ENCODE assay signal across 27 cellular contexts in genomic region chr10:5841965-5842364, GRCh38.
"Had no signal": no experiment of that assay in that cellular context is flagged by ENCODE, and none has a peak within 500 bp of the region (broad histone marks: within the 10 kb centered on the region; RNA-seq: fewer than 3 reads in every experiment).

No MANE protein-coding gene starts in this region.

- H3K9me3 Mint-ChIP-seq: activated CD4-positive, alpha-beta memory T cell treated with anti-CD3 and anti-CD28 coated beads, Interleukin-2, amount 10 ng/mL, durations not matched to agents 7 days and 5 days; activated CD4-positive, alpha-beta T cell treated with anti-CD3 and anti-CD28 coated beads, Interleukin-2, amount 10 ng/mL, durations not matched to agents 24 days and 14 days; activated naive CD4-positive, alpha-beta T cell treated with anti-CD3 and anti-CD28 coated beads, Interleukin-2, amount 50 U/mL, for 24 hours; activated naive CD8-positive, alpha-beta T cell treated with anti-CD3 and anti-CD28 coated beads, Interleukin-2, amount 50 U/mL, for 24 hours; activated T-cell treated with anti-CD3 and anti-CD28 coated beads, Interleukin-2, amount 50 U/mL, for 24 hours; activated T-helper 2 cell treated with anti-CD3 and anti-CD28 coated beads, Interferon-gamma antibody, Interleukin-2, Interleukin-4, amounts not matched to agents 10 μg/mL and 5 μg/mL and 100 μg/mL, durations not matched to agents 14 hours and 24 hours and 36 hours; nephron; T-helper 1 cell treated with Interleukin-12 subunit alpha and Interleukin-12 subunit beta and Interleukin-4 antibody, amounts not matched to agents 30 μg/mL and 1 μg/mL, for 36 hours had no signal

- H3K27me3 Mint-ChIP-seq: activated CD4-positive, alpha-beta T cell treated with anti-CD3 and anti-CD28 coated beads, Interleukin-2, amount 10 ng/mL, durations not matched to agents 24 days and 14 days; activated naive CD4-positive, alpha-beta T cell treated with anti-CD3 and anti-CD28 coated beads, Interleukin-2, amount 50 U/mL, for 24 hours; activated T-cell treated with anti-CD3 and anti-CD28 coated beads, Interleukin-2, amount 50 U/mL, for 24 hours had no signal

- H3K4me1 ChIP-seq: pancreas, prostate gland, sigmoid colon had no signal

- H3K27ac ChIP-seq: epithelial cell of prostate, esophagus squamous epithelium, left ventricle myocardium inferior, pancreas, prostate gland, sigmoid colon, transverse colon, WERI-Rb-1 had no signal

- ATAC-seq: activated naive CD8-positive, alpha-beta T cell treated with anti-CD3 and anti-CD28 coated beads, Interleukin-2, amount 50 U/mL, for 24 hours; mucosa of descending colon; pancreas had no signal

- H3K27me3 ChIP-seq: esophagus squamous epithelium, pancreas, sigmoid colon, transverse colon had no signal

- H3K4me3 Mint-ChIP-seq: activated CD4-positive, alpha-beta memory T cell treated with anti-CD3 and anti-CD28 coated beads, Interleukin-2, amount 10 ng/mL, durations not matched to agents 7 days and 5 days; activated CD4-positive, alpha-beta T cell treated with anti-CD3 and anti-CD28 coated beads, Interleukin-2, amount 10 ng/mL, durations not matched to agents 24 days and 14 days; activated naive CD4-positive, alpha-beta T cell treated with anti-CD3 and anti-CD28 coated beads, Interleukin-2, amount 50 U/mL, for 24 hours; activated naive CD8-positive, alpha-beta T cell treated with anti-CD3 and anti-CD28 coated beads, Interleukin-2, amount 50 U/mL, for 24 hours; activated T-cell treated with anti-CD3 and anti-CD28 coated beads, Interleukin-2, amount 50 U/mL, for 24 hours; nephron; T-helper 1 cell treated with Interleukin-12 subunit alpha and Interleukin-12 subunit beta and Interleukin-4 antibody, amounts not matched to agents 30 μg/mL and 1 μg/mL, for 36 hours had no signal

- DNase-seq: activated CD4-positive, alpha-beta memory T cell treated with anti-CD3 and anti-CD28 coated beads, Interleukin-2, amount 10 ng/mL, durations not matched to agents 7 days and 5 days; activated CD4-positive, alpha-beta T cell treated with anti-CD3 and anti-CD28 coated beads, Interleukin-2, amount 10 ng/mL, durations not matched to agents 24 days and 14 days; activated CD4-positive, CD25-positive, alpha-beta regulatory T cell treated with anti-CD3 and anti-CD28 coated beads, Interleukin-2, amount 50 U/mL, for 72 hours; activated CD8-positive, alpha-beta memory T cell treated with anti-CD3 and anti-CD28 coated beads, Interleukin-2, amount 50 U/mL, for 48 hours; activated naive CD8-positive, alpha-beta T cell treated with anti-CD3 and anti-CD28 coated beads, Interleukin-2, amount 50 U/mL, for 24 hours; activated T-cell treated with anti-CD3 and anti-CD28 coated beads, Interleukin-2, amount 50 U/mL, for 24 hours; amygdala; caudate nucleus; esophagus squamous epithelium; left ventricle myocardium inferior; mucosa of descending colon; pancreas; retina; sigmoid colon; small intestine; stimulated activated CD4-positive, alpha-beta T cell treated with anti-CD3 and anti-CD28 coated beads, Interleukin-1b, Interleukin-23, amount 100 ng/mL, for 48 hours; stimulated activated naive CD4-positive, alpha-beta T cell treated with Interleukin-2 at 50 U/mL for 16 hours; T1000; transverse colon; WERI-Rb-1 had no signal

- H3K27ac Mint-ChIP-seq: activated CD4-positive, alpha-beta memory T cell treated with anti-CD3 and anti-CD28 coated beads, Interleukin-2, amount 10 ng/mL, durations not matched to agents 7 days and 5 days; activated CD4-positive, alpha-beta T cell treated with anti-CD3 and anti-CD28 coated beads, Interleukin-2, amount 10 ng/mL, durations not matched to agents 24 days and 14 days; activated naive CD4-positive, alpha-beta T cell treated with anti-CD3 and anti-CD28 coated beads, Interleukin-2, amount 50 U/mL, for 24 hours; activated naive CD8-positive, alpha-beta T cell treated with anti-CD3 and anti-CD28 coated beads, Interleukin-2, amount 50 U/mL, for 24 hours; activated T-cell treated with anti-CD3 and anti-CD28 coated beads, Interleukin-2, amount 50 U/mL, for 24 hours; activated T-helper 2 cell treated with anti-CD3 and anti-CD28 coated beads, Interferon-gamma antibody, Interleukin-2, Interleukin-4, amounts not matched to agents 10 μg/mL and 5 μg/mL and 100 μg/mL, durations not matched to agents 14 hours and 24 hours and 36 hours; T-helper 1 cell treated with Interleukin-12 subunit alpha and Interleukin-12 subunit beta and Interleukin-4 antibody, amounts not matched to agents 30 μg/mL and 1 μg/mL, for 36 hours had no signal

- H3K36me3 Mint-ChIP-seq: activated naive CD4-positive, alpha-beta T cell treated with anti-CD3 and anti-CD28 coated beads, Interleukin-2, amount 50 U/mL, for 24 hours had no signal

- H3K4me3 ChIP-seq: esophagus squamous epithelium, left ventricle myocardium inferior, lung, mucosa of descending colon, pancreas, prostate gland, sigmoid colon, transverse colon had no signal

- H3K9me3 ChIP-seq: esophagus squamous epithelium, left ventricle myocardium inferior, mucosa of descending colon, pancreas, prostate gland, sigmoid colon, transverse colon had no signal

- H3K36me3 ChIP-seq: esophagus squamous epithelium, left ventricle myocardium inferior, pancreas, prostate gland, sigmoid colon, transverse colon, WERI-Rb-1 had no signal
